ENCODE assay signal across 1 cellular context in genomic region chr16:3023669-3024478, GRCh38.
TF ChIP-seq lines count a peak whose summit lies in the region.

TSS of gene HCFC1R1 (minus strand) at chr16:3023942. CDS start at chr16:3023941, 1 bp downstream.
TSS of gene THOC6 (plus strand) at chr16:3024035. CDS start at chr16:3024327, 292 bp downstream.

TF ChIP-seq in HepG2, 621 proteins besides CTCF, POLR2A, EP300 and RAD21 (continued from another document and continues in another):
- TF ChIP-seq, protein P1, sequence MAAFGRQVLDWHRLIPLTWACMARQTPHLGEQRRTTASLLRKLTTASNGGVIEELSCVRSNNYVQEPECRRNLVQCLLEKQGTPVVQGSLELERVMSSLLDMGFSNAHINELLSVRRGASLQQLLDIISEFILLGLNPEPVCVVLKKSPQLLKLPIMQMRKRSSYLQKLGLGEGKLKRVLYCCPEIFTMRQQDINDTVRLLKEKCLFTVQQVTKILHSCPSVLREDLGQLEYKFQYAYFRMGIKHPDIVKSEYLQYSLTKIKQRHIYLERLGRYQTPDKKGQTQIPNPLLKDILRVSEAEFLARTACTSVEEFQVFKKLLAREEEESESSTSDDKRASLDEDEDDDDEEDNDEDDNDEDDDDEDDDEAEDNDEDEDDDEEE (CRISPR knock-in tag; IDR thresholded peaks at IDR 0.05): peak; percentile 90; the same call in 1 of the 2 replicates
- TF ChIP-seq TGIF2 (CRISPR knock-in tag; IDR thresholded peaks at IDR 0.05) (no peak), KDM2A (CRISPR knock-in tag; IDR thresholded peaks at IDR 0.05; ENCODE audit: borderline replicate concordance, low read depth) (peak; percentile 97), SNAI1 (CRISPR knock-in tag; IDR thresholded peaks at IDR 0.05; ENCODE audit: borderline replicate concordance) (no peak), ZNF337 (CRISPR knock-in tag; IDR thresholded peaks at IDR 0.05; ENCODE audit: borderline replicate concordance, low read depth) (peak; percentile 63; the same call in 1 of the 2 replicates), MYNN (CRISPR knock-in tag; IDR thresholded peaks at IDR 0.05; ENCODE audit: low read depth) (no peak), TEF (CRISPR knock-in tag; IDR thresholded peaks at IDR 0.05) (no peak), HCFC1 (IDR thresholded peaks at IDR 0.05; ENCODE audit: low read depth, low read length) (peak; percentile 98), ZNF790 (CRISPR knock-in tag; IDR thresholded peaks at IDR 0.05; ENCODE audit: borderline replicate concordance) (peak; percentile 88; the same call in 1 of the 2 replicates), ZNF777 (CRISPR knock-in tag; IDR thresholded peaks at IDR 0.05) (peak; percentile 84), PBX2 (CRISPR knock-in tag; IDR thresholded peaks at IDR 0.05) (0 out of 2 replicates have a peak, but pooled peaks have one; percentile 16), NR2C2 (CRISPR knock-in tag; IDR thresholded peaks at IDR 0.05; ENCODE audit: borderline replicate concordance) (peak; percentile 95), ZNF501 (CRISPR knock-in tag; IDR thresholded peaks at IDR 0.05) (peak; percentile 98), MED8 (CRISPR knock-in tag; IDR thresholded peaks at IDR 0.05; ENCODE audit: insufficient replicate concordance) (no peak), ZBTB40 (IDR thresholded peaks at IDR 0.05) (no peak), ZBTB40 (CRISPR knock-in tag; IDR thresholded peaks at IDR 0.05) (peak; percentile 81), ZNF280D (CRISPR knock-in tag; IDR thresholded peaks at IDR 0.05) (peak; percentile 57; the same call in 1 of the 2 replicates), ZBTB7B (CRISPR knock-in tag; IDR thresholded peaks at IDR 0.05) (peak; percentile 82), ZNF556 (CRISPR knock-in tag; IDR thresholded peaks at IDR 0.05; ENCODE audit: borderline replicate concordance) (0 out of 2 replicates have a peak, but pooled peaks have one; percentile 20), ZNF788 (CRISPR knock-in tag; IDR thresholded peaks at IDR 0.05; ENCODE audit: borderline replicate concordance) (peak; percentile 94; the same call in 1 of the 2 replicates), TSC22D2 (CRISPR knock-in tag; IDR thresholded peaks at IDR 0.05; ENCODE audit: borderline replicate concordance) (peak; percentile 56; the same call in 1 of the 2 replicates), ZNF275 (CRISPR knock-in tag; IDR thresholded peaks at IDR 0.05; ENCODE audit: borderline replicate concordance) (peak; percentile 33; the same call in 1 of the 2 replicates), TCF12 (IDR thresholded peaks at IDR 0.05) (no peak), TCF12 (CRISPR knock-in tag; IDR thresholded peaks at IDR 0.05) (no peak), PCBP2 (optimal IDR thresholded peaks at IDR 0.05; ENCODE audit: low read depth, low read length, poor library complexity, severe bottlenecking) (peak; percentile 73), HOXA5 (CRISPR knock-in tag; IDR thresholded peaks at IDR 0.05) (peak; percentile 66; the same call in 1 of the 2 replicates), ZNF761 (CRISPR knock-in tag; conservative IDR thresholded peaks at IDR 0.05) (peak; percentile 92; the same call in 1 of the 2 replicates), ZNF713 (CRISPR knock-in tag; IDR thresholded peaks at IDR 0.05) (no peak), MXD1 (CRISPR knock-in tag; IDR thresholded peaks at IDR 0.05) (peak; percentile 24; the same call in 1 of the 2 replicates), PCBP1 (IDR thresholded peaks at IDR 0.05; ENCODE audit: borderline replicate concordance, low read depth, low read length) (peak; percentile 96), NONO (IDR thresholded peaks at IDR 0.05) (no peak), NONO (CRISPR knock-in tag; conservative IDR thresholded peaks at IDR 0.05) (peak; percentile 79), ZSCAN21 (CRISPR knock-in tag; IDR thresholded peaks at IDR 0.05; ENCODE audit: borderline replicate concordance) (no peak), HDAC2 (CRISPR knock-in tag; IDR thresholded peaks at IDR 0.05) (peak; percentile 46), ZNF33B (CRISPR knock-in tag; IDR thresholded peaks at IDR 0.05) (peak; percentile 79; the same call in 1 of the 2 replicates)
- TF ChIP-seq, protein P2, sequence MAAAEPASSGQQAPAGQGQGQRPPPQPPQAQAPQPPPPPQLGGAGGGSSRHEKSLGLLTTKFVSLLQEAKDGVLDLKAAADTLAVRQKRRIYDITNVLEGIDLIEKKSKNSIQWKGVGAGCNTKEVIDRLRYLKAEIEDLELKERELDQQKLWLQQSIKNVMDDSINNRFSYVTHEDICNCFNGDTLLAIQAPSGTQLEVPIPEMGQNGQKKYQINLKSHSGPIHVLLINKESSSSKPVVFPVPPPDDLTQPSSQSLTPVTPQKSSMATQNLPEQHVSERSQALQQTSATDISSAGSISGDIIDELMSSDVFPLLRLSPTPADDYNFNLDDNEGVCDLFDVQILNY (CRISPR knock-in tag; conservative IDR thresholded peaks at IDR 0.05): peak; percentile 61; the same call in 1 of the 2 replicates
- TF ChIP-seq, protein P3, sequence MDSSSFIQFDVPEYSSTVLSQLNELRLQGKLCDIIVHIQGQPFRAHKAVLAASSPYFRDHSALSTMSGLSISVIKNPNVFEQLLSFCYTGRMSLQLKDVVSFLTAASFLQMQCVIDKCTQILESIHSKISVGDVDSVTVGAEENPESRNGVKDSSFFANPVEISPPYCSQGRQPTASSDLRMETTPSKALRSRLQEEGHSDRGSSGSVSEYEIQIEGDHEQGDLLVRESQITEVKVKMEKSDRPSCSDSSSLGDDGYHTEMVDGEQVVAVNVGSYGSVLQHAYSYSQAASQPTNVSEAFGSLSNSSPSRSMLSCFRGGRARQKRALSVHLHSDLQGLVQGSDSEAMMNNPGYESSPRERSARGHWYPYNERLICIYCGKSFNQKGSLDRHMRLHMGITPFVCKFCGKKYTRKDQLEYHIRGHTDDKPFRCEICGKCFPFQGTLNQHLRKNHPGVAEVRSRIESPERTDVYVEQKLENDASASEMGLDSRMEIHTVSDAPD (CRISPR knock-in tag; IDR thresholded peaks at IDR 0.05): peak; percentile 91
- TF ChIP-seq, protein P4, sequence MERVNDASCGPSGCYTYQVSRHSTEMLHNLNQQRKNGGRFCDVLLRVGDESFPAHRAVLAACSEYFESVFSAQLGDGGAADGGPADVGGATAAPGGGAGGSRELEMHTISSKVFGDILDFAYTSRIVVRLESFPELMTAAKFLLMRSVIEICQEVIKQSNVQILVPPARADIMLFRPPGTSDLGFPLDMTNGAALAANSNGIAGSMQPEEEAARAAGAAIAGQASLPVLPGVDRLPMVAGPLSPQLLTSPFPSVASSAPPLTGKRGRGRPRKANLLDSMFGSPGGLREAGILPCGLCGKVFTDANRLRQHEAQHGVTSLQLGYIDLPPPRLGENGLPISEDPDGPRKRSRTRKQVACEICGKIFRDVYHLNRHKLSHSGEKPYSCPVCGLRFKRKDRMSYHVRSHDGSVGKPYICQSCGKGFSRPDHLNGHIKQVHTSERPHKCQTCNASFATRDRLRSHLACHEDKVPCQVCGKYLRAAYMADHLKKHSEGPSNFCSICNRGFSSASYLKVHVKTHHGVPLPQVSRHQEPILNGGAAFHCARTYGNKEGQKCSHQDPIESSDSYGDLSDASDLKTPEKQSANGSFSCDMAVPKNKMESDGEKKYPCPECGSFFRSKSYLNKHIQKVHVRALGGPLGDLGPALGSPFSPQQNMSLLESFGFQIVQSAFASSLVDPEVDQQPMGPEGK (CRISPR knock-in tag; IDR thresholded peaks at IDR 0.05): peak; percentile 8; the same call in 1 of the 2 replicates
